Comparison of ENCODE assay signal across 8 cellular contexts in the genomic region with DNA sequence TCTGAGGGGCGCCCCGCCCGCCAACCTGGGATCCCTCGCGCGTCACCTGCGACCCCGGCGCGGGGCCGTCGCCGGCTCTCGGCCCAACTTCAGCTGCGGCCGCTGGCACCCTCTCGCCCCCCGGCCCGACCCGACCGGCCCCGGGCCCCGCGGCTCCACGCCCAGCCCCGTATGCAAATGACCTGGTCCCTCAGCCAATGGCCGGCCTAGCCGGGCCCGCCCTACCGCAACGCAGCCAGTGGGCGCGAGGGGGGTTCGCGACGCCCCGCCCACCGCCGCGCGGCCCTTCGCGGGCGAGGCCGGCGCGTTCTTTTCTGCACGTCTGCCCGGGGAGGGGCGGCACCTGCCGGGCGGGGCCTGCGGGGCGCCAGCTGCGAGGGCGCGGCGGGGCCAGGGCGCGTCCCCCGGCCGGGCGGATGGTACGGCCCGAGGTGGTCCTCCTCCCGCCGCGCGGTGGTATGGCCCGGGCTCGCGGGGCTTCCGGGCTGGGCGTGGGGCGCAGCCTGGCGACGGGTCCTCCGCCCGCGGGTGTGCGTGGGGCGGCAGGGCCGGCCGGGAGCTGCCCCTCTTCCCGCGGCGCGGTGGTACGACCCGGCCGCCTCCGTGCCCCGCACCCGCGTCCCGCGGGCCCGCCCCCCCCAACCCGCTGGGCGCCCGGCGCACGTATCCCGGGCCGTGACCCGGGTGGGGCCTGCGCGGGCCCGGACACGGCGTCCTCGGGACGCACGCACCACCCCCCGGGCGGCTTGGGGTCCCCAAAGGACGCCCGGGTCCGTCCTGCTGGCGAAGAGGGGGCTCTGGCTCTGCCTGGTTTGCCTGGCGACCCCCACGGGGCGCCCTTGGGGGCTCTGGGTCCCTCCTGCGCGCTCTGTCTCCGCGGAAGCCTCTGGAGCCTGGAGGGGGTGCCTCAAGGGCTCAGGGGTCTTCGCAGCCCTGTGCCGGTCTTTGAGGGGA. TPM values are rescaled to one million over a fixed set of nuclear protein-coding genes. Genes with fewer than 3 reads are reported as not detected.
DNase-seq lines count a peak whose midpoint lies in the region; ATAC-seq and TF ChIP-seq lines count a peak whose summit lies in the region.

No MANE protein-coding gene starts in this region.

- no peaks in the 10 kb centered on the region for H3K36me3 ChIP-seq in endodermal cell (ENCODE audit: control insufficient read depth, insufficient read depth, low read length)

- H3K4me3 Mint-ChIP-seq in activated CD8-positive, alpha-beta memory T cell treated with anti-CD3 and anti-CD28 coated beads, Interleukin-2, amount 10 ng/mL, durations not matched to agents 7 days and 5 days, result peak overlapping the region; percentile 80
- H3K4me3 Mint-ChIP-seq in endodermal cell, result peak overlapping the region; percentile 66

- H3K27me3 Mint-ChIP-seq in activated CD8-positive, alpha-beta memory T cell treated with anti-CD3 and anti-CD28 coated beads, Interleukin-2, amount 10 ng/mL, durations not matched to agents 7 days and 5 days, result peaks cover 5% of the 10 kb centered on the region
- H3K27me3 Mint-ChIP-seq in endodermal cell (ENCODE audit: insufficient read depth), result peaks cover 23% of the 10 kb centered on the region

- CTCF ChIA-PET in activated CD8-positive, alpha-beta memory T cell treated with anti-CD3 and anti-CD28 coated beads, Interleukin-2, amount 10 ng/mL, durations not matched to agents 7 days and 5 days (lab: Charles Lee), result interaction anchor here (1.0 to 2.9 kb wide), 5 partner anchors 14 to 162 kb away, joined by 3 to 14 read pairs (median 3); no protein-coding TSS in a partner anchor

- no peaks in the 10 kb centered on the region for H3K9me3 ChIP-seq in endodermal cell (ENCODE audit: control insufficient read depth, low read length)

- peak overlapping the region; percentile 11 for H3K9ac ChIP-seq in endodermal cell (ENCODE audit: extremely low read depth, low read length, poor library complexity, severe bottlenecking)

- in situ Hi-C loops in Caki2 (cut with HindIII; ENCODE audit: low pct_unique_long_range_greater_than_20kb, low sequenced_read_pairs), result no loop called here

- H3K4me3 ChIP-seq in endodermal cell (ENCODE audit: low read length), result peak overlapping the region; percentile 79

- H3K27me3 ChIP-seq in endodermal cell (ENCODE audit: control insufficient read depth, insufficient read depth, low read length, poor library complexity, severe bottlenecking), result no peaks in the 10 kb centered on the region

- WGBS in endodermal cell (ENCODE audit: insufficient coverage in 1 of 2, insufficient read length in 1 of 2), 2 experiments, result 3 to 6% methylated on average over 49 to 129 of the region's 129 CpGs

- ATAC-seq in GM21390 (IDR thresholded peaks at IDR 0.05; ENCODE audit: unreplicated experiment), result peak; percentile 79
- peak; percentile 94 for ATAC-seq in activated CD8-positive, alpha-beta memory T cell treated with anti-CD3 and anti-CD28 coated beads, Interleukin-2, amount 10 ng/mL, durations not matched to agents 7 days and 5 days

- peaks cover 16% of the 10 kb centered on the region for H3K4me1 Mint-ChIP-seq in activated CD8-positive, alpha-beta memory T cell treated with anti-CD3 and anti-CD28 coated beads, Interleukin-2, amount 10 ng/mL, durations not matched to agents 7 days and 5 days
- H3K4me1 Mint-ChIP-seq in endodermal cell, result peaks cover 2% of the 10 kb centered on the region

- no peaks in the 10 kb centered on the region for H3K9me3 Mint-ChIP-seq in activated CD8-positive, alpha-beta memory T cell treated with anti-CD3 and anti-CD28 coated beads, Interleukin-2, amount 10 ng/mL, durations not matched to agents 7 days and 5 days (ENCODE audit: low read depth)
- H3K9me3 Mint-ChIP-seq in endodermal cell, result no peaks in the 10 kb centered on the region

- DNase-seq in Caki2 (ENCODE audit: low read depth) (peak; percentile 95), HUDEP-2 (lab: John Stamatoyannopoulos, UW; ENCODE audit: unreplicated experiment in 76 of 76) (peak in 73 of 76 experiments; percentile 50 to 96 (median 90)), NOMO-1 treated with DMSO at 0.1 percent for 48 hours (lab: John Stamatoyannopoulos, UW; ENCODE audit: unreplicated experiment) (peak; percentile 94), endodermal cell (peak; percentile 97), midbrain (lab: John Stamatoyannopoulos, UW) (peak; percentile 82)
- DNase-seq in activated CD8-positive, alpha-beta memory T cell treated with anti-CD3 and anti-CD28 coated beads, Interleukin-2, amount 10 ng/mL, durations not matched to agents 7 days and 5 days, result peak; percentile 96
- peak; percentile 92 to 95 for DNase-seq in stimulated activated CD8-positive, alpha-beta memory T cell treated with anti-CD3 and anti-CD28 coated beads, Interleukin-15, amount 100 ng/mL, for 48 hours (ENCODE audit: low read depth in 2 of 2)

- H3K27ac Mint-ChIP-seq in activated CD8-positive, alpha-beta memory T cell treated with anti-CD3 and anti-CD28 coated beads, Interleukin-2, amount 10 ng/mL, durations not matched to agents 7 days and 5 days, result peak overlapping the region; percentile 75
- no peak overlapping the region for H3K27ac Mint-ChIP-seq in endodermal cell

- peaks cover 4% of the 10 kb centered on the region for H3K36me3 Mint-ChIP-seq in activated CD8-positive, alpha-beta memory T cell treated with anti-CD3 and anti-CD28 coated beads, Interleukin-2, amount 10 ng/mL, durations not matched to agents 7 days and 5 days
- peaks cover 8% of the 10 kb centered on the region for H3K36me3 Mint-ChIP-seq in endodermal cell (ENCODE audit: low read depth)

- H3K27ac ChIP-seq in endodermal cell (ENCODE audit: low read depth, low read length), result no peak overlapping the region

- TF ChIP-seq CTCF in endodermal cell (conservative IDR thresholded peaks at IDR 0.05), result no peak

- H3K4me1 ChIP-seq in endodermal cell (ENCODE audit: control insufficient read depth, insufficient read depth, low read length), result peaks cover 3% of the 10 kb centered on the region

RNA-seq across cellular contexts. Expression of a gene that starts 7.7 kb away (rescaled TPM):
- 36.5 and 42.6 TPM in 2 replicates for total RNA-seq in Caki2 (2014; rRNA removed; shearing (Covaris generic); ENCODE audit: low replicate concordance)
- total RNA-seq in activated CD8-positive, alpha-beta memory T cell treated with anti-CD3 and anti-CD28 coated beads, Interleukin-2, amount 10 ng/mL, durations not matched to agents 7 days and 5 days, result 10 to 100 TPM; 60.2 to 62.0 TPM
- 10 to 100 TPM; 43.4 to 48.0 TPM for total RNA-seq in endodermal cell
- polyA plus RNA-seq in endodermal cell (2013, experiment 1 of 2), result 23.9 TPM
- 22.0 TPM for polyA plus RNA-seq in endodermal cell (2013, experiment 2 of 2)

RNA-seq across cellular contexts. Expression of a gene that starts 7.8 kb away (rescaled TPM):
- 107 and 124 TPM in 2 replicates for total RNA-seq in Caki2 (2014; rRNA removed; shearing (Covaris generic); ENCODE audit: low replicate concordance)
- 10 to 100 TPM; 20.8 to 32.1 TPM for total RNA-seq in activated CD8-positive, alpha-beta memory T cell treated with anti-CD3 and anti-CD28 coated beads, Interleukin-2, amount 10 ng/mL, durations not matched to agents 7 days and 5 days
- total RNA-seq in endodermal cell, result 10 to 100 TPM; 34.2 to 36.3 TPM
- polyA plus RNA-seq in endodermal cell (2013, experiment 1 of 2), result 11.3 TPM
- polyA plus RNA-seq in endodermal cell (2013, experiment 2 of 2), result 14.6 TPM

RNA-seq across cellular contexts. Expression of a gene that starts 8.0 kb away (rescaled TPM):
- total RNA-seq in Caki2 (2014; rRNA removed; shearing (Covaris generic); ENCODE audit: low replicate concordance), result 6.7 and 18.4 TPM in 2 replicates
- 1 to 10 TPM in 1 of 2 experiments, under 1 TPM in 1; 0.23 to 1.3 TPM for total RNA-seq in activated CD8-positive, alpha-beta memory T cell treated with anti-CD3 and anti-CD28 coated beads, Interleukin-2, amount 10 ng/mL, durations not matched to agents 7 days and 5 days
- total RNA-seq in endodermal cell, result 10 to 100 TPM in 1 of 2 donors, 1 to 10 TPM in 1; 8.5 to 13.3 TPM
- 1.8 TPM for polyA plus RNA-seq in endodermal cell (2013, experiment 1 of 2)
- 1.8 TPM for polyA plus RNA-seq in endodermal cell (2013, experiment 2 of 2)

RNA-seq across cellular contexts. Expression of a gene that starts 31.3 kb away (rescaled TPM):
- 2.0 and 3.4 TPM in 2 replicates for total RNA-seq in Caki2 (2014; rRNA removed; shearing (Covaris generic); ENCODE audit: low replicate concordance)
- total RNA-seq in activated CD8-positive, alpha-beta memory T cell treated with anti-CD3 and anti-CD28 coated beads, Interleukin-2, amount 10 ng/mL, durations not matched to agents 7 days and 5 days, result 1 to 10 TPM; 1.7 to 2.1 TPM
- total RNA-seq in endodermal cell, result 1 to 10 TPM; 3.0 to 4.3 TPM
- 0.93 TPM for polyA plus RNA-seq in endodermal cell (2013, experiment 1 of 2)
- 1.3 TPM for polyA plus RNA-seq in endodermal cell (2013, experiment 2 of 2)

RNA-seq across cellular contexts. Expression of a gene that starts 33.2 kb away (rescaled TPM):
- total RNA-seq in Caki2 (2014; rRNA removed; shearing (Covaris generic); ENCODE audit: low replicate concordance), result 43.8 and 120 TPM in 2 replicates
- total RNA-seq in activated CD8-positive, alpha-beta memory T cell treated with anti-CD3 and anti-CD28 coated beads, Interleukin-2, amount 10 ng/mL, durations not matched to agents 7 days and 5 days, result 10 to 100 TPM; 50.7 to 53.8 TPM
- total RNA-seq in endodermal cell, result 10 to 100 TPM; 64.8 to 68.2 TPM
- 48.8 TPM for polyA plus RNA-seq in endodermal cell (2013, experiment 1 of 2)
- 45.1 TPM for polyA plus RNA-seq in endodermal cell (2013, experiment 2 of 2)
